In genomic region chr17:41822216-41823140, GRCh38 we compare ENCODE assay signal across 1 cellular context.
TF ChIP-seq lines count a peak whose summit lies in the region.

No MANE protein-coding gene starts in this region.

TF ChIP-seq in HepG2, 621 proteins besides CTCF, POLR2A, EP300 and RAD21 (continues in another document):
- TF ChIP-seq SIN3A (IDR thresholded peaks at IDR 0.05; ENCODE audit: borderline replicate concordance, low read depth, low read length) (no peak), ZNF713 (CRISPR knock-in tag; IDR thresholded peaks at IDR 0.05) (no peak), ZNF556 (CRISPR knock-in tag; IDR thresholded peaks at IDR 0.05; ENCODE audit: borderline replicate concordance) (no peak), NR2F6 (IDR thresholded peaks at IDR 0.05) (0 out of 2 replicates have a peak, but pooled peaks have one; percentile 12), NR2F6 (CRISPR knock-in tag; IDR thresholded peaks at IDR 0.05) (no peak), ZNF264 (CRISPR knock-in tag; IDR thresholded peaks at IDR 0.05) (no peak), ZNF24 (IDR thresholded peaks at IDR 0.05) (no peak), POLR2AphosphoS2 (IDR thresholded peaks at IDR 0.05; ENCODE audit: low read depth, low read length) (peak; percentile 24; the same call in 1 of the 2 replicates), DR1 (CRISPR knock-in tag; IDR thresholded peaks at IDR 0.05) (no peak), PRMT3 (CRISPR knock-in tag; IDR thresholded peaks at IDR 0.05; ENCODE audit: borderline replicate concordance, low read depth) (no peak), ZFP36 (IDR thresholded peaks at IDR 0.05; ENCODE audit: borderline replicate concordance, low read depth, low read length, partially characterized antibody) (no peak), HCFC1 (IDR thresholded peaks at IDR 0.05; ENCODE audit: low read depth, low read length) (no peak), ZSCAN25 (CRISPR knock-in tag; IDR thresholded peaks at IDR 0.05) (no peak; the same call in 1 of the 2 replicates), AKAP8 (CRISPR knock-in tag; IDR thresholded peaks at IDR 0.05) (0 out of 2 replicates have a peak, but pooled peaks have one; percentile 71), SIN3B (IDR thresholded peaks at IDR 0.05; ENCODE audit: low read length) (no peak), RBM22 (optimal IDR thresholded peaks at IDR 0.05; ENCODE audit: low read length) (peak; percentile 53), ZSCAN12 (CRISPR knock-in tag; IDR thresholded peaks at IDR 0.05) (no peak), AGO1 (IDR thresholded peaks at IDR 0.05; ENCODE audit: low read depth, low read length, poor library complexity, severe bottlenecking) (peak; percentile 18), POGZ (CRISPR knock-in tag; IDR thresholded peaks at IDR 0.05) (no peak), ZNF431 (CRISPR knock-in tag; IDR thresholded peaks at IDR 0.05; ENCODE audit: borderline replicate concordance, low read depth) (no peak), KMT2A (CRISPR knock-in tag; IDR thresholded peaks at IDR 0.05) (no peak), ZEB1 (IDR thresholded peaks at IDR 0.05; ENCODE audit: insufficient replicate concordance, low read depth) (peak; percentile 23), ZNF781 (CRISPR knock-in tag; IDR thresholded peaks at IDR 0.05; ENCODE audit: borderline replicate concordance, not compliant biosample characterization) (no peak), ZNF549 (CRISPR knock-in tag; IDR thresholded peaks at IDR 0.05) (no peak), ZMYM2 (CRISPR knock-in tag; IDR thresholded peaks at IDR 0.05) (no peak), ZFP91 (CRISPR knock-in tag; IDR thresholded peaks at IDR 0.05; ENCODE audit: borderline replicate concordance) (0 out of 2 replicates have a peak, but pooled peaks have one; percentile 11), ZNF766 (CRISPR knock-in tag; IDR thresholded peaks at IDR 0.05; ENCODE audit: borderline replicate concordance) (no peak), HDAC2 (CRISPR knock-in tag; IDR thresholded peaks at IDR 0.05) (no peak), ZNF768 (CRISPR knock-in tag; IDR thresholded peaks at IDR 0.05) (no peak), ATF7-NPFF (CRISPR knock-in tag; IDR thresholded peaks at IDR 0.05; ENCODE audit: low read depth) (no peak), ZFY (CRISPR knock-in tag; IDR thresholded peaks at IDR 0.05) (0 out of 2 replicates have a peak, but pooled peaks have one; percentile 20), NCOA5 (CRISPR knock-in tag; IDR thresholded peaks at IDR 0.05) (no peak), ZNF674 (CRISPR knock-in tag; IDR thresholded peaks at IDR 0.05; ENCODE audit: low read depth) (no peak), ZNF557 (CRISPR knock-in tag; IDR thresholded peaks at IDR 0.05) (no peak), ZNF850 (CRISPR knock-in tag; conservative IDR thresholded peaks at IDR 0.05) (no peak), ZNF550 (CRISPR knock-in tag; IDR thresholded peaks at IDR 0.05; ENCODE audit: borderline replicate concordance) (no peak), KDM2A (CRISPR knock-in tag; IDR thresholded peaks at IDR 0.05; ENCODE audit: borderline replicate concordance, low read depth) (peak; percentile 11; the same call in 1 of the 2 replicates), HNF4G (IDR thresholded peaks at IDR 0.05; ENCODE audit: borderline replicate concordance, low read depth, low read length) (0 out of 2 replicates have a peak, but pooled peaks have one; percentile 5), HNF4G (CRISPR knock-in tag; IDR thresholded peaks at IDR 0.05; ENCODE audit: borderline replicate concordance, low read depth) (no peak), FOXM1 (CRISPR knock-in tag; IDR thresholded peaks at IDR 0.05) (no peak)
- TF ChIP-seq, protein P1, sequence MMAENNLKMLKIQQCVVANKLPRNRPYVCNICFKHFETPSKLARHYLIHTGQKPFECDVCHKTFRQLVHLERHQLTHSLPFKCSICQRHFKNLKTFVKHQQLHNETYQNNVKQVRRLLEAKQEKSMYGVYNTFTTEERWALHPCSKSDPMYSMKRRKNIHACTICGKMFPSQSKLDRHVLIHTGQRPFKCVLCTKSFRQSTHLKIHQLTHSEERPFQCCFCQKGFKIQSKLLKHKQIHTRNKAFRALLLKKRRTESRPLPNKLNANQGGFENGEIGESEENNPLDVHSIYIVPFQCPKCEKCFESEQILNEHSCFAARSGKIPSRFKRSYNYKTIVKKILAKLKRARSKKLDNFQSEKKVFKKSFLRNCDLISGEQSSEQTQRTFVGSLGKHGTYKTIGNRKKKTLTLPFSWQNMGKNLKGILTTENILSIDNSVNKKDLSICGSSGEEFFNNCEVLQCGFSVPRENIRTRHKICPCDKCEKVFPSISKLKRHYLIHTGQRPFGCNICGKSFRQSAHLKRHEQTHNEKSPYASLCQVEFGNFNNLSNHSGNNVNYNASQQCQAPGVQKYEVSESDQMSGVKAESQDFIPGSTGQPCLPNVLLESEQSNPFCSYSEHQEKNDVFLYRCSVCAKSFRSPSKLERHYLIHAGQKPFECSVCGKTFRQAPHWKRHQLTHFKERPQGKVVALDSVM (CRISPR knock-in tag; IDR thresholded peaks at IDR 0.05) = peak; percentile 94
- TF ChIP-seq, protein P2, sequence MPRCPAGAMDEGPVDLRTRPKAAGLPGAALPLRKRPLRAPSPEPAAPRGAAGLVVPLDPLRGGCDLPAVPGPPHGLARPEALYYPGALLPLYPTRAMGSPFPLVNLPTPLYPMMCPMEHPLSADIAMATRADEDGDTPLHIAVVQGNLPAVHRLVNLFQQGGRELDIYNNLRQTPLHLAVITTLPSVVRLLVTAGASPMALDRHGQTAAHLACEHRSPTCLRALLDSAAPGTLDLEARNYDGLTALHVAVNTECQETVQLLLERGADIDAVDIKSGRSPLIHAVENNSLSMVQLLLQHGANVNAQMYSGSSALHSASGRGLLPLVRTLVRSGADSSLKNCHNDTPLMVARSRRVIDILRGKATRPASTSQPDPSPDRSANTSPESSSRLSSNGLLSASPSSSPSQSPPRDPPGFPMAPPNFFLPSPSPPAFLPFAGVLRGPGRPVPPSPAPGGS (CRISPR knock-in tag; IDR thresholded peaks at IDR 0.05) = peak; percentile 47; the same call in 1 of the 2 replicates
- TF ChIP-seq, protein P3, sequence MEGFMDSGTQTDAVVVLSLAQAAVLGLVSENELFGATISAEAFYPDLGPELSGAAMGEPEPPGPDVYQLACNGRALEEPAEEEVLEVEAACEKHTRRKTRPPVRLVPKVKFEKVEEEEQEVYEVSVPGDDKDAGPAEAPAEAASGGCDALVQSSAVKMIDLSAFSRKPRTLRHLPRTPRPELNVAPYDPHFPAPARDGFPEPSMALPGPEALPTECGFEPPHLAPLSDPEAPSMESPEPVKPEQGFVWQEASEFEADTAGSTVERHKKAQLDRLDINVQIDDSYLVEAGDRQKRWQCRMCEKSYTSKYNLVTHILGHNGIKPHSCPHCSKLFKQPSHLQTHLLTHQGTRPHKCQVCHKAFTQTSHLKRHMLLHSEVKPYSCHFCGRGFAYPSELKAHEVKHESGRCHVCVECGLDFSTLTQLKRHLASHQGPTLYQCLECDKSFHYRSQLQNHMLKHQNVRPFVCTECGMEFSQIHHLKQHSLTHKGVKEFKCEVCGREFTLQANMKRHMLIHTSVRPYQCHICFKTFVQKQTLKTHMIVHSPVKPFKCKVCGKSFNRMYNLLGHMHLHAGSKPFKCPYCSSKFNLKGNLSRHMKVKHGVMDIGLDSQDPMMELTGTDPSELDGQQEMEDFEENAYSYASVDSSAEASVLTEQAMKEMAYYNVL (CRISPR knock-in tag; IDR thresholded peaks at IDR 0.05; ENCODE audit: borderline replicate concordance) = no peak
- TF ChIP-seq, protein P4, sequence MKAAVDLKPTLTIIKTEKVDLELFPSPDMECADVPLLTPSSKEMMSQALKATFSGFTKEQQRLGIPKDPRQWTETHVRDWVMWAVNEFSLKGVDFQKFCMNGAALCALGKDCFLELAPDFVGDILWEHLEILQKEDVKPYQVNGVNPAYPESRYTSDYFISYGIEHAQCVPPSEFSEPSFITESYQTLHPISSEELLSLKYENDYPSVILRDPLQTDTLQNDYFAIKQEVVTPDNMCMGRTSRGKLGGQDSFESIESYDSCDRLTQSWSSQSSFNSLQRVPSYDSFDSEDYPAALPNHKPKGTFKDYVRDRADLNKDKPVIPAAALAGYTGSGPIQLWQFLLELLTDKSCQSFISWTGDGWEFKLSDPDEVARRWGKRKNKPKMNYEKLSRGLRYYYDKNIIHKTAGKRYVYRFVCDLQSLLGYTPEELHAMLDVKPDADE (CRISPR knock-in tag; IDR thresholded peaks at IDR 0.05) = 0 out of 2 replicates have a peak, but pooled peaks have one; percentile 35
- TF ChIP-seq, protein P5, sequence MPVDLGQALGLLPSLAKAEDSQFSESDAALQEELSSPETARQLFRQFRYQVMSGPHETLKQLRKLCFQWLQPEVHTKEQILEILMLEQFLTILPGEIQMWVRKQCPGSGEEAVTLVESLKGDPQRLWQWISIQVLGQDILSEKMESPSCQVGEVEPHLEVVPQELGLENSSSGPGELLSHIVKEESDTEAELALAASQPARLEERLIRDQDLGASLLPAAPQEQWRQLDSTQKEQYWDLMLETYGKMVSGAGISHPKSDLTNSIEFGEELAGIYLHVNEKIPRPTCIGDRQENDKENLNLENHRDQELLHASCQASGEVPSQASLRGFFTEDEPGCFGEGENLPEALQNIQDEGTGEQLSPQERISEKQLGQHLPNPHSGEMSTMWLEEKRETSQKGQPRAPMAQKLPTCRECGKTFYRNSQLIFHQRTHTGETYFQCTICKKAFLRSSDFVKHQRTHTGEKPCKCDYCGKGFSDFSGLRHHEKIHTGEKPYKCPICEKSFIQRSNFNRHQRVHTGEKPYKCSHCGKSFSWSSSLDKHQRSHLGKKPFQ (CRISPR knock-in tag; IDR thresholded peaks at IDR 0.05; ENCODE audit: insufficient replicate concordance) = no peak
- TF ChIP-seq, protein P6, sequence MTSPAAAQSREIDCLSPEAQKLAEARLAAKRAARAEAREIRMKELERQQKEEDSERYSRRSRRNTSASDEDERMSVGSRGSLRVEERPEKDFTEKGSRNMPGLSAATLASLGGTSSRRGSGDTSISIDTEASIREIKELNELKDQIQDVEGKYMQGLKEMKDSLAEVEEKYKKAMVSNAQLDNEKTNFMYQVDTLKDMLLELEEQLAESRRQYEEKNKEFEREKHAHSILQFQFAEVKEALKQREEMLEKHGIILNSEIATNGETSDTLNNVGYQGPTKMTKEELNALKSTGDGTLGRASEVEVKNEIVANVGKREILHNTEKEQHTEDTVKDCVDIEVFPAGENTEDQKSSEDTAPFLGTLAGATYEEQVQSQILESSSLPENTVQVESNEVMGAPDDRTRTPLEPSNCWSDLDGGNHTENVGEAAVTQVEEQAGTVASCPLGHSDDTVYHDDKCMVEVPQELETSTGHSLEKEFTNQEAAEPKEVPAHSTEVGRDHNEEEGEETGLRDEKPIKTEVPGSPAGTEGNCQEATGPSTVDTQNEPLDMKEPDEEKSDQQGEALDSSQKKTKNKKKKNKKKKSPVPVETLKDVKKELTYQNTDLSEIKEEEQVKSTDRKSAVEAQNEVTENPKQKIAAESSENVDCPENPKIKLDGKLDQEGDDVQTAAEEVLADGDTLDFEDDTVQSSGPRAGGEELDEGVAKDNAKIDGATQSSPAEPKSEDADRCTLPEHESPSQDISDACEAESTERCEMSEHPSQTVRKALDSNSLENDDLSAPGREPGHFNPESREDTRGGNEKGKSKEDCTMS (CRISPR knock-in tag; conservative IDR thresholded peaks at IDR 0.05) = no peak
- TF ChIP-seq, protein P7, sequence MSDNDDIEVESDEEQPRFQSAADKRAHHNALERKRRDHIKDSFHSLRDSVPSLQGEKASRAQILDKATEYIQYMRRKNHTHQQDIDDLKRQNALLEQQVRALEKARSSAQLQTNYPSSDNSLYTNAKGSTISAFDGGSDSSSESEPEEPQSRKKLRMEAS (IDR thresholded peaks at IDR 0.05) = no peak; the same call in 1 of the 2 replicates
- TF ChIP-seq, protein P8, sequence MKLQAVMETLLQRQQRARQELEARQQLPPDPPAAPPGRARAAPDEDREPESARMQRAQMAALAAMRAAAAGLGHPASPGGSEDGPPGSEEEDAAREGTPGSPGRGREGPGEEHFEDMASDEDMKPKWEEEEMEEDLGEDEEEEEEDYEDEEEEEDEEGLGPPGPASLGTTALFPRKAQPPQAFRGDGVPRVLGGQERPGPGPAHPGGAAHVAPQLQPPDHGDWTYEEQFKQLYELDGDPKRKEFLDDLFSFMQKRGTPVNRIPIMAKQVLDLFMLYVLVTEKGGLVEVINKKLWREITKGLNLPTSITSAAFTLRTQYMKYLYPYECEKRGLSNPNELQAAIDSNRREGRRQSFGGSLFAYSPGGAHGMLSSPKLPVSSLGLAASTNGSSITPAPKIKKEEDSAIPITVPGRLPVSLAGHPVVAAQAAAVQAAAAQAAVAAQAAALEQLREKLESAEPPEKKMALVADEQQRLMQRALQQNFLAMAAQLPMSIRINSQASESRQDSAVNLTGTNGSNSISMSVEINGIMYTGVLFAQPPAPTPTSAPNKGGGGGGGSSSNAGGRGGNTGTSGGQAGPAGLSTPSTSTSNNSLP (IDR thresholded peaks at IDR 0.05; ENCODE audit: low read depth, low read length) = no peak
- TF ChIP-seq, protein P9, sequence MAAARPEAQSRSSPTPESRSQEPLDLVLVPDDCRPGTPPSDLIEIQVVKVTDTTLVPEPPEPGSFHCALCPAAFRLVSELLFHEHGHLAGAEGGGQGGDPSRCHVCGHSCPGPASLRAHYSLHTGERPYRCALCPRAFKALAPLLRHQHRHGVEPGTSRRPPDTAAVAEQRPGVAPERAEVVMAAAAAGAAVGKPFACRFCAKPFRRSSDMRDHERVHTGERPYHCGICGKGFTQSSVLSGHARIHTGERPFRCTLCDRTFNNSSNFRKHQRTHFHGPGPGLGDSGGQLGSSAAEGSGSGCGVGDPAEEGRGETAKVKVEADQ (CRISPR knock-in tag; IDR thresholded peaks at IDR 0.05; ENCODE audit: borderline replicate concordance) = no peak
- TF ChIP-seq, protein P10, sequence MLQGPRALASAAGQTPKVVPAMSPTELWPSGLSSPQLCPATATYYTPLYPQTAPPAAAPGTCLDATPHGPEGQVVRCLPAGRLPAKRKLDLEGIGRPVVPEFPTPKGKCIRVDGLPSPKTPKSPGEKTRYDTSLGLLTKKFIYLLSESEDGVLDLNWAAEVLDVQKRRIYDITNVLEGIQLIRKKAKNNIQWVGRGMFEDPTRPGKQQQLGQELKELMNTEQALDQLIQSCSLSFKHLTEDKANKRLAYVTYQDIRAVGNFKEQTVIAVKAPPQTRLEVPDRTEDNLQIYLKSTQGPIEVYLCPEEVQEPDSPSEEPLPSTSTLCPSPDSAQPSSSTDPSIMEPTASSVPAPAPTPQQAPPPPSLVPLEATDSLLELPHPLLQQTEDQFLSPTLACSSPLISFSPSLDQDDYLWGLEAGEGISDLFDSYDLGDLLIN (CRISPR knock-in tag; IDR thresholded peaks at IDR 0.05; ENCODE audit: borderline replicate concordance) = no peak
